In the genomic region with DNA sequence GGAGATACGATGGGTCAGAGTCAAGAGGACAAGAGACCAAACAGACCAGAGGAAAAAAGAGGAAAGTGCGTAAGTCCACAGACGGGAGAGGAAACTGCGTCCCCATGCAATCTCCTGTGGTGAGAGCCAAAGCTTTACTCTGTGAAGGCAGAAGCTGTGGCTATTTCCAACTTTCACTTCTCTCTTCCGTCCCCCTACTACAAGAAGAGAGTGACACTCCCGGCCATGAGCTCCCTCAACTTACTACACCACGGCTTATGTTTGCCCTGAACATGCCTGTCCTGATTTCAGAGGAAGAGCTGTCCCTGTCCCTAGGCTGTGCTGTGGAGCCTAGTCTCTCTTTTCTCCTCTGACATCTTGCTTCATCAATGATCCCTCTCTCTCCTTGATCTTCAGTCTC, we compare ENCODE assay signal across 11 cellular contexts. TPM values are rescaled to one million over a fixed set of nuclear protein-coding genes. Genes with fewer than 3 reads are reported as not detected.
DNase-seq lines count a peak whose midpoint lies in the region; ATAC-seq and TF ChIP-seq lines count a peak whose summit lies in the region.
"Had no signal": no experiment of that assay in that cellular context is flagged by ENCODE, and none has a peak within 500 bp of the region (broad histone marks: within the 10 kb centered on the region; RNA-seq: fewer than 3 reads in every experiment).

No MANE protein-coding gene starts in this region.

- no peaks in the 10 kb centered on the region for H3K4me1 Mint-ChIP-seq in CD8-positive, alpha-beta memory T cell
- H3K4me1 Mint-ChIP-seq: activated CD4-positive, alpha-beta memory T cell treated with anti-CD3 and anti-CD28 coated beads, Interleukin-2, amount 10 ng/mL, durations not matched to agents 7 days and 5 days; brain had no signal

- POLR2A ChIA-PET in CD8-positive, alpha-beta memory T cell (lab: Charles Lee), result no interaction called here

- ATAC-seq in GM21447 (IDR thresholded peaks at IDR 0.05; ENCODE audit: unreplicated experiment) (peak; percentile 73), left cardiac atrium (peak; percentile 73 to 79)

- H3K27me3 Mint-ChIP-seq in CD8-positive, alpha-beta memory T cell, result peaks cover 13 to 32% of the 10 kb centered on the region in 2 donors

- no peaks in the 10 kb centered on the region for H3K36me3 Mint-ChIP-seq in CD8-positive, alpha-beta memory T cell
- H3K36me3 Mint-ChIP-seq: brain had no signal

- H3K9me3 ChIP-seq in BLaER1 treated with 17β-estradiol and CSF1 and Interleukin-3, amounts not matched to agents 10 nM and 100 nM (replicated peaks in 1 of 11), result peaks cover 0 to 3% (median 0%) of the 10 kb centered on the region in 11 experiments; a peak in 2 of 22 replicates
- H3K9me3 ChIP-seq in CD8-positive, alpha-beta memory T cell (ENCODE audit: low read length), result no peaks in the 10 kb centered on the region

- CTCF ChIA-PET in CD8-positive, alpha-beta memory T cell (lab: Charles Lee), result interaction anchor here (1.2 kb wide), 1 partner anchor 8 kb away, joined by 3 read pairs; no protein-coding TSS in a partner anchor

- in situ Hi-C loops in brain microvascular endothelial cell (cut with HindIII; ENCODE audit: low pct_ligation_motif_present, low sequenced_read_pairs), result no loop called here

- H3K4me3 ChIP-seq in BLaER1 treated with 17β-estradiol and CSF1 and Interleukin-3, amounts not matched to agents 10 nM and 100 nM, result no peak overlapping the region; a peak in 1 of 20 replicates
- H3K4me3 ChIP-seq in HL-60 (replicated peaks; ENCODE audit: insufficient read depth, low read length) (peak overlapping the region; percentile 25), brain microvascular endothelial cell (ENCODE audit: low read depth, low read length) (no peak overlapping the region)
- H3K4me3 ChIP-seq in CD8-positive, alpha-beta memory T cell (ENCODE audit: low read length), result no peak overlapping the region

- peak overlapping the region in 10 of 11 experiments; percentile 13 to 79 (median 59); a peak in 17 of 22 replicates for H3K27ac ChIP-seq in BLaER1 treated with 17β-estradiol and CSF1 and Interleukin-3, amounts not matched to agents 10 nM and 100 nM
- H3K27ac ChIP-seq in HL-60 (replicated peaks) (peak overlapping the region; percentile 73), brain microvascular endothelial cell (no peak overlapping the region)
- no peak overlapping the region for H3K27ac ChIP-seq in CD8-positive, alpha-beta memory T cell (ENCODE audit: low read depth, low read length)

- H4K20me1 ChIP-seq in BLaER1 treated with 17β-estradiol and CSF1 and Interleukin-3, amounts not matched to agents 10 nM and 100 nM, result no peaks in the 10 kb centered on the region

- no peak overlapping the region for H3K4me3 Mint-ChIP-seq in CD8-positive, alpha-beta memory T cell
- H3K4me3 Mint-ChIP-seq: activated CD4-positive, alpha-beta memory T cell treated with anti-CD3 and anti-CD28 coated beads, Interleukin-2, amount 10 ng/mL, durations not matched to agents 7 days and 5 days; brain had no signal

- H3K4me2 ChIP-seq in BLaER1 treated with 17β-estradiol and CSF1 and Interleukin-3, amounts not matched to agents 10 nM and 100 nM, result peak overlapping the region; percentile 27 to 86 (median 64); a peak in 20 of 22 replicates

- no peaks in the 10 kb centered on the region for H3K27me3 ChIP-seq in BLaER1 treated with 17β-estradiol and CSF1 and Interleukin-3, amounts not matched to agents 10 nM and 100 nM
- H3K27me3 ChIP-seq in HL-60 (ENCODE audit: insufficient read depth, poor library complexity, severe bottlenecking) (no peaks in the 10 kb centered on the region), brain microvascular endothelial cell (replicated peaks) (no peaks in the 10 kb centered on the region)
- no peaks in the 10 kb centered on the region for H3K27me3 ChIP-seq in CD8-positive, alpha-beta memory T cell (ENCODE audit: insufficient read depth, low read length, poor library complexity, severe bottlenecking)

- no peak for TF ChIP-seq CTCF in HL-60 (IDR thresholded peaks at IDR 0.05; ENCODE audit: insufficient read depth, low read length)
- no peak for TF ChIP-seq CTCF in brain microvascular endothelial cell (IDR thresholded peaks at IDR 0.05; ENCODE audit: low read depth, low read length, missing control alignments)

- no peak overlapping the region for H3K27ac Mint-ChIP-seq in CD8-positive, alpha-beta memory T cell
- H3K27ac Mint-ChIP-seq: activated CD4-positive, alpha-beta memory T cell treated with anti-CD3 and anti-CD28 coated beads, Interleukin-2, amount 10 ng/mL, durations not matched to agents 7 days and 5 days; brain had no signal

- peak overlapping the region in 6 of 11 experiments; percentile 20 to 65 (median 39); a peak in 10 of 22 replicates for H3K9ac ChIP-seq in BLaER1 treated with 17β-estradiol and CSF1 and Interleukin-3, amounts not matched to agents 10 nM and 100 nM

- H3K4me1 ChIP-seq in BLaER1 treated with 17β-estradiol and CSF1 and Interleukin-3, amounts not matched to agents 10 nM and 100 nM, result peaks cover 9 to 59% (median 35%) of the 10 kb centered on the region in 10 experiments; a peak in 19 of 20 replicates
- no peaks in the 10 kb centered on the region for H3K4me1 ChIP-seq in CD8-positive, alpha-beta memory T cell (ENCODE audit: insufficient read depth, low read length)

- DNase-seq in HL-60 (ENCODE audit: low read depth in 1 of 2, low spot score in 1 of 2) (peak in 1 of 2 experiments; percentile 85), left cardiac atrium (no peak), AG20443 (ENCODE audit: low spot score) (no peak), brain microvascular endothelial cell (no peak)
- no peak for DNase-seq in stimulated activated CD4-positive, alpha-beta T cell treated with anti-CD3 and anti-CD28 coated beads, Interleukin-1b, Interleukin-23, amount 100 ng/mL, for 48 hours
- DNase-seq in CD8-positive, alpha-beta memory T cell, result no peak
- DNase-seq: activated CD4-positive, alpha-beta memory T cell treated with anti-CD3 and anti-CD28 coated beads, Interleukin-2, amount 10 ng/mL, durations not matched to agents 7 days and 5 days; IMR-90 had no signal

- intact Hi-C loops in left cardiac atrium (cut with DNase I), result no loop called here

- no peaks in the 10 kb centered on the region for H3K36me3 ChIP-seq in BLaER1 treated with 17β-estradiol and CSF1 and Interleukin-3, amounts not matched to agents 10 nM and 100 nM
- H3K36me3 ChIP-seq in brain microvascular endothelial cell (replicated peaks), result no peaks in the 10 kb centered on the region
- H3K36me3 ChIP-seq in CD8-positive, alpha-beta memory T cell (ENCODE audit: insufficient read depth, low read length), result no peaks in the 10 kb centered on the region

- peaks cover 0 to 4% (median 0%) of the 10 kb centered on the region in 5 donors for H3K9me3 Mint-ChIP-seq in CD8-positive, alpha-beta memory T cell
- H3K9me3 Mint-ChIP-seq: activated CD4-positive, alpha-beta memory T cell treated with anti-CD3 and anti-CD28 coated beads, Interleukin-2, amount 10 ng/mL, durations not matched to agents 7 days and 5 days had no signal

RNA-seq across cellular contexts. Expression of a gene that starts 11.5 kb away (rescaled TPM):
- total RNA-seq in left cardiac atrium, result 10 to 100 TPM; 84.0 to 98.6 TPM
- total RNA-seq in CD8-positive, alpha-beta memory T cell, result 100 to 1,000 TPM; 153 to 165 TPM
- 178 TPM for polyA plus RNA-seq in CD8-positive, alpha-beta memory T cell

Comparison
In these comparisons a context has a peak if more than half of its experiments do, and no peak if none do; other contexts are left out.
1. H3K27ac ChIP-seq: peak in BLaER1 treated with 17β-estradiol and CSF1 and Interleukin-3, amounts not matched to agents 10 nM and 100 nM (10 of 11) and HL-60 (single experiment); none in brain microvascular endothelial cell (single experiment) and CD8-positive, alpha-beta memory T cell (single experiment).